In genomic region chr22:47035443-47035881, GRCh38 we compare ENCODE assay signal across 1 cellular context.
TF ChIP-seq lines count a peak whose summit lies in the region.

No MANE protein-coding gene starts in this region.

TF ChIP-seq in GM23338, 12 proteins besides CTCF, POLR2A, EP300 and RAD21 (continued from another document):
- TF ChIP-seq ZNF462 (CRISPR knock-in tag; IDR thresholded peaks at IDR 0.05) (no peak), EZH2 (IDR thresholded peaks at IDR 0.05; ENCODE audit: low read depth, unreplicated experiment) (no peak), EZH2phosphoT487 (IDR thresholded peaks at IDR 0.05; ENCODE audit: unreplicated experiment) (no peak), NANOG (IDR thresholded peaks at IDR 0.05; ENCODE audit: borderline replicate concordance) (no peak), ZNF114 (CRISPR knock-in tag; IDR thresholded peaks at IDR 0.05) (no peak), STAT1 (IDR thresholded peaks at IDR 0.05; ENCODE audit: unreplicated experiment) (no peak)
TF ChIP-seq in GM23338: peak in this region for 0.
